ENCODE assay signal across 15 cellular contexts in genomic region chr10:47024046-47024322, GRCh38.
DNase-seq lines count a peak whose midpoint lies in the region; TF ChIP-seq lines count a peak whose summit lies in the region.
"Had no signal": no experiment of that assay in that cellular context is flagged by ENCODE, and none has a peak within 500 bp of the region (broad histone marks: within the 10 kb centered on the region; RNA-seq: fewer than 3 reads in every experiment).

No MANE protein-coding gene starts in this region.

- H2BK12ac ChIP-seq in H9 (ENCODE audit: insufficient read length, low read depth, low read length) = no peak overlapping the region

- H3F3A ChIP-seq in neural progenitor cell (ENCODE audit: low read depth) = no peaks in the 10 kb centered on the region

- H2AFZ ChIP-seq in H9 (ENCODE audit: low read length) = no peak overlapping the region
- H2AFZ ChIP-seq in neural progenitor cell (replicated peaks) = no peak overlapping the region

- WGBS in H9 (ENCODE audit: extremely low coverage, insufficient read length, low lambda C conversion rate) = no CpG with 5 or more reads among the region's 1 CpG
- WGBS in endodermal cell (ENCODE audit: insufficient coverage in 1 of 2, insufficient read length in 1 of 2), 2 experiments = 100% methylated on average over 1 of the region's 1 CpG; no CpG with 5 or more reads in 1 of the 2 experiments

- no peak overlapping the region for H3K4ac ChIP-seq in H9 (ENCODE audit: low read depth, low read length)

- no peak overlapping the region for H2AK5ac ChIP-seq in H9 (ENCODE audit: insufficient read length, low read length)

- H4K20me1 ChIP-seq in H9 (ENCODE audit: control insufficient read depth, insufficient read depth, insufficient read length) (no peaks in the 10 kb centered on the region), neural progenitor cell (ENCODE audit: low read depth) (no peaks in the 10 kb centered on the region)

- DNase-seq in activated CD8-positive, alpha-beta memory T cell treated with anti-CD3 and anti-CD28 coated beads, Interleukin-2, amount 50 U/mL, for 48 hours = peak; percentile 28
- DNase-seq in activated CD8-positive, alpha-beta memory T cell treated with anti-CD3 and anti-CD28 coated beads for 24 hours = no peak
- DNase-seq in H9 (peak; percentile 10), endodermal cell (peak; percentile 23), neural progenitor cell (ENCODE audit: low spot score) (no peak), GM13976 (ENCODE audit: low spot score) (no peak), T-helper 9 cell (no peak), H4 (ENCODE audit: low spot score) (no peak)
- DNase-seq: GF-D8, NCI-H1694, NCI-H510A, SHP77 treated with DMSO at 0.1 percent for 48 hours, SK-N-SH had no signal

- H3K4me3 ChIP-seq in endodermal cell (ENCODE audit: low read length) = no peak overlapping the region
- H3K4me3 ChIP-seq in neural progenitor cell = no peak overlapping the region

- H3K9me3 Mint-ChIP-seq in H9 (no peaks in the 10 kb centered on the region; a peak in 1 of 5 replicates), endodermal cell (no peaks in the 10 kb centered on the region), neural progenitor cell (no peaks in the 10 kb centered on the region)
- H3K9me3 Mint-ChIP-seq: CD4-positive, alpha-beta T cell had no signal

- no peaks in the 10 kb centered on the region for H3K27me3 ChIP-seq in H9 (ENCODE audit: insufficient read depth, low read length)
- no peaks in the 10 kb centered on the region for H3K27me3 ChIP-seq in endodermal cell (ENCODE audit: control insufficient read depth, insufficient read depth, low read length, poor library complexity, severe bottlenecking)
- no peaks in the 10 kb centered on the region for H3K27me3 ChIP-seq in neural progenitor cell

- no peak overlapping the region for H3K56ac ChIP-seq in H9 (ENCODE audit: insufficient read length, low read depth, low read length)

- H2BK120ac ChIP-seq in H9 (ENCODE audit: low read depth, low read length, poor library complexity, severe bottlenecking) = no peak overlapping the region

- no peak overlapping the region for H3K18ac ChIP-seq in H9 (ENCODE audit: insufficient read length, low read depth, low read length)

- H4K5ac ChIP-seq in H9 (ENCODE audit: insufficient read length, low read depth, low read length) = no peak overlapping the region

- no peak overlapping the region for H2BK20ac ChIP-seq in H9 (ENCODE audit: low read depth, low read length, poor library complexity, severe bottlenecking)

- H3K4me2 ChIP-seq in H9 (ENCODE audit: insufficient read depth, insufficient read length, low read length) (no peak overlapping the region), neural progenitor cell (no peak overlapping the region)
- H3K4me2 ChIP-seq: SK-N-SH had no signal

- no peak overlapping the region for H3K23ac ChIP-seq in H9 (ENCODE audit: insufficient read length, low read depth, low read length)

- H4K91ac ChIP-seq in H9 (ENCODE audit: insufficient read length, low read depth, low read length) = no peak overlapping the region

- H3K79me1 ChIP-seq in H9 (ENCODE audit: insufficient read depth, low read depth, low read length, poor library complexity, severe bottlenecking) = no peaks in the 10 kb centered on the region

- no peaks in the 10 kb centered on the region for H3K4me1 ChIP-seq in H9 (ENCODE audit: insufficient read depth, low read length)
- no peaks in the 10 kb centered on the region for H3K4me1 ChIP-seq in endodermal cell (ENCODE audit: control insufficient read depth, insufficient read depth, low read length)
- no peaks in the 10 kb centered on the region for H3K4me1 ChIP-seq in neural progenitor cell
- H3K4me1 ChIP-seq: Caco-2 had no signal

- H3K9ac ChIP-seq in H9 (ENCODE audit: extremely low read depth, insufficient read length, low read length) (no peak overlapping the region), endodermal cell (ENCODE audit: extremely low read depth, low read length, poor library complexity, severe bottlenecking) (no peak overlapping the region), neural progenitor cell (no peak overlapping the region)
- H3K9ac ChIP-seq: SK-N-SH had no signal

- in situ Hi-C loops in GM13976 (cut with MboI; ENCODE audit: low sequenced_read_pairs, unreplicated experiment) = no loop called here

- H3K9me3 ChIP-seq in H9 (ENCODE audit: control insufficient read depth, low read depth, low read length) = no peaks in the 10 kb centered on the region
- no peaks in the 10 kb centered on the region for H3K9me3 ChIP-seq in endodermal cell (ENCODE audit: control insufficient read depth, low read length)
- no peaks in the 10 kb centered on the region for H3K9me3 ChIP-seq in neural progenitor cell (ENCODE audit: low read depth)
- H3K9me3 ChIP-seq: Caco-2, SK-N-SH had no signal

- H3K36me3 ChIP-seq in endodermal cell (ENCODE audit: control insufficient read depth, insufficient read depth, low read length) = no peaks in the 10 kb centered on the region
- no peaks in the 10 kb centered on the region for H3K36me3 ChIP-seq in neural progenitor cell

- H3T11ph ChIP-seq in H9 (ENCODE audit: low read length) = no peak overlapping the region

- H2BK15ac ChIP-seq in H9 (ENCODE audit: low read depth, low read length) = no peak overlapping the region

- no peak overlapping the region; a peak in 1 of 5 replicates for H3K4me3 Mint-ChIP-seq in H9
- no peak overlapping the region for H3K4me3 Mint-ChIP-seq in endodermal cell
- peak overlapping the region; percentile 24 for H3K4me3 Mint-ChIP-seq in neural progenitor cell
- H3K4me3 Mint-ChIP-seq: CD4-positive, alpha-beta T cell had no signal

- H3K36me3 Mint-ChIP-seq in H9 (ENCODE audit: insufficient read depth in 1 of 3, low read depth in 3 of 3) (no peaks in the 10 kb centered on the region), endodermal cell (ENCODE audit: low read depth) (no peaks in the 10 kb centered on the region), neural progenitor cell (no peaks in the 10 kb centered on the region)

- peaks cover 1% of the 10 kb centered on the region; the same call in 1 of the 2 replicates for H3K27me3 Mint-ChIP-seq in H9 (ENCODE audit: low read depth)
- no peaks in the 10 kb centered on the region for H3K27me3 Mint-ChIP-seq in endodermal cell (ENCODE audit: insufficient read depth)
- peaks cover 17% of the 10 kb centered on the region for H3K27me3 Mint-ChIP-seq in neural progenitor cell (ENCODE audit: insufficient read depth, low read depth)
- H3K27me3 Mint-ChIP-seq: CD4-positive, alpha-beta T cell had no signal

- H3K27ac ChIP-seq in H9 (ENCODE audit: insufficient read length, low read depth, low read length) = no peak overlapping the region
- no peak overlapping the region for H3K27ac ChIP-seq in endodermal cell (ENCODE audit: low read depth, low read length)
- H3K27ac ChIP-seq in neural progenitor cell = no peak overlapping the region

- peaks cover 0 to 2% of the 10 kb centered on the region in 2 experiments; a peak in 1 of 4 replicates for H3K4me1 Mint-ChIP-seq in H9
- H3K4me1 Mint-ChIP-seq in endodermal cell = no peaks in the 10 kb centered on the region
- H3K4me1 Mint-ChIP-seq in neural progenitor cell = peaks cover 11% of the 10 kb centered on the region

- H4K8ac ChIP-seq in H9 (replicated peaks; ENCODE audit: insufficient read length, low read depth, low read length) = no peak overlapping the region

- H3K27ac Mint-ChIP-seq in H9 (no peak overlapping the region), endodermal cell (no peak overlapping the region), neural progenitor cell (peak overlapping the region; percentile 14)
- H3K27ac Mint-ChIP-seq: CD4-positive, alpha-beta T cell had no signal

- TF ChIP-seq CTCF in H9 (conservative IDR thresholded peaks at IDR 0.05) (no peak), endodermal cell (conservative IDR thresholded peaks at IDR 0.05) (no peak), neural progenitor cell (IDR thresholded peaks at IDR 0.05) (no peak), GM13976 (IDR thresholded peaks at IDR 0.05; ENCODE audit: borderline replicate concordance, control extremely low read depth, extremely low read depth, insufficient read depth, missing control alignments) (no peak)

- no peaks in the 10 kb centered on the region for H3K23me2 ChIP-seq in H9 (ENCODE audit: insufficient read length, low read depth, low read length, poor library complexity, severe bottlenecking)

- no peak overlapping the region for H2BK5ac ChIP-seq in H9 (ENCODE audit: insufficient read length, low read length)

- no peak overlapping the region for H3K14ac ChIP-seq in H9 (ENCODE audit: insufficient read depth, low read length)

- H3K79me2 ChIP-seq in H9 (ENCODE audit: insufficient read depth, low read length) (no peaks in the 10 kb centered on the region), neural progenitor cell (ENCODE audit: low read depth) (no peaks in the 10 kb centered on the region)

Comparison
In these comparisons a context has a peak if more than half of its experiments do, and no peak if none do; other contexts are left out.
1. DNase-seq: peak in activated CD8-positive, alpha-beta memory T cell treated with anti-CD3 and anti-CD28 coated beads, Interleukin-2, amount 50 U/mL, for 48 hours (single experiment), H9 (single experiment) and endodermal cell (single experiment); none in activated CD8-positive, alpha-beta memory T cell treated with anti-CD3 and anti-CD28 coated beads for 24 hours (single experiment), neural progenitor cell (single experiment), GM13976 (single experiment), T-helper 9 cell (single experiment) and H4 (single experiment).